ENCODE assay signal across 14 cellular contexts in genomic region chr1:214361636-214362035, GRCh38.
"Had no signal": no experiment of that assay in that cellular context is flagged by ENCODE, and none has a peak within 500 bp of the region (broad histone marks: within the 10 kb centered on the region; RNA-seq: fewer than 3 reads in every experiment).

No MANE protein-coding gene starts in this region.

- H3K9me3 ChIP-seq: mucosa of descending colon, ovary, tibial nerve had no signal

- H3K4me3 ChIP-seq: mucosa of descending colon, ovary, tibial nerve had no signal

- H3K4me1 Mint-ChIP-seq: activated naive CD8-positive, alpha-beta T cell treated with anti-CD3 and anti-CD28 coated beads, Interleukin-2, amount 10 ng/mL, durations not matched to agents 7 days and 5 days; T-cell had no signal

- H3K27ac Mint-ChIP-seq: activated CD8-positive, alpha-beta T cell treated with anti-CD3 and anti-CD28 coated beads, Interleukin-2, amount 10 ng/mL, durations not matched to agents 7 days and 5 days; activated naive CD8-positive, alpha-beta T cell treated with anti-CD3 and anti-CD28 coated beads, Interleukin-2, amount 10 ng/mL, durations not matched to agents 7 days and 5 days; natural killer cell treated with Interleukin-12 subunit alpha and Interleukin-12 subunit beta and Interleukin-15 and Interleukin-18, amount 100 ng/mL, for 72 hours; T-cell had no signal

- H3K36me3 ChIP-seq: ovary, WERI-Rb-1 had no signal

- H3K36me3 Mint-ChIP-seq: natural killer cell treated with Interleukin-12 subunit alpha and Interleukin-12 subunit beta and Interleukin-15 and Interleukin-18, amount 100 ng/mL, for 72 hours; T-cell had no signal

- H3K4me1 ChIP-seq: tibial nerve had no signal

- ATAC-seq: activated CD8-positive, alpha-beta T cell treated with anti-CD3 and anti-CD28 coated beads, Interleukin-2, amount 10 ng/mL, durations not matched to agents 7 days and 5 days; esophagus mucosa; natural killer cell treated with Interleukin-12 subunit alpha and Interleukin-12 subunit beta and Interleukin-15 and Interleukin-18, amount 100 ng/mL, for 72 hours; T-cell had no signal

- H3K27ac ChIP-seq: ovary, WERI-Rb-1 had no signal

- DNase-seq: activated CD4-positive, alpha-beta T cell treated with anti-CD3 and anti-CD28 coated beads for 48 hours; activated CD8-positive, alpha-beta memory T cell treated with anti-CD3 and anti-CD28 coated beads, Interleukin-2, amount 50 U/mL, for 48 hours; activated CD8-positive, alpha-beta T cell treated with anti-CD3 and anti-CD28 coated beads, Interleukin-2, amount 10 ng/mL, durations not matched to agents 7 days and 5 days; activated naive CD8-positive, alpha-beta T cell treated with anti-CD3 and anti-CD28 coated beads, Interleukin-2, amount 10 ng/mL, durations not matched to agents 7 days and 5 days; central memory CD4-positive, alpha-beta T cell; glutamatergic neuron; mucosa of descending colon; ovary; small intestine; T-cell; WERI-Rb-1 had no signal

- H3K27me3 ChIP-seq: ovary, tibial nerve had no signal

- H3K4me3 Mint-ChIP-seq: activated CD8-positive, alpha-beta T cell treated with anti-CD3 and anti-CD28 coated beads, Interleukin-2, amount 10 ng/mL, durations not matched to agents 7 days and 5 days; activated naive CD8-positive, alpha-beta T cell treated with anti-CD3 and anti-CD28 coated beads, Interleukin-2, amount 10 ng/mL, durations not matched to agents 7 days and 5 days; natural killer cell treated with Interleukin-12 subunit alpha and Interleukin-12 subunit beta and Interleukin-15 and Interleukin-18, amount 100 ng/mL, for 72 hours; T-cell had no signal

- H3K9me3 Mint-ChIP-seq: natural killer cell treated with Interleukin-12 subunit alpha and Interleukin-12 subunit beta and Interleukin-15 and Interleukin-18, amount 100 ng/mL, for 72 hours; T-cell had no signal
